ENCODE assay signal across 8 cellular contexts in genomic region chr1:200038987-200039848, GRCh38. TPM values are rescaled to one million over a fixed set of nuclear protein-coding genes. Genes with fewer than 3 reads are reported as not detected.
A peak's percentile ranks its signal among the peaks of the same experiment; 100 is the strongest.
DNase-seq lines count a peak whose midpoint lies in the region; ATAC-seq and TF ChIP-seq lines count a peak whose summit lies in the region.

No MANE protein-coding gene starts in this region.

- no TSS peak for BruUV-seq in Panc1 (replicated peaks; lab: Mats Ljungman, UMichigan)

- ATAC-seq in GM19351 (IDR thresholded peaks at IDR 0.05; ENCODE audit: unreplicated experiment) (peak; percentile 47), Panc1 (peak; percentile 67), HG02870 (IDR thresholded peaks at IDR 0.05; ENCODE audit: unreplicated experiment) (no peak)

- TF ChIP-seq CTCF in AG09309 (IDR thresholded peaks at IDR 0.05; ENCODE audit: control insufficient read depth, insufficient read depth, low read depth, low read length, missing control alignments) (no peak), Panc1 (IDR thresholded peaks at IDR 0.05) (no peak)

- H3K27me3 ChIP-seq in Panc1 (ENCODE audit: control insufficient read depth, insufficient read depth, low read length) (peaks cover 5% of the 10 kb centered on the region), mucosa of stomach (ENCODE audit: control insufficient read depth, insufficient read depth, low read length) (peaks cover 94% of the 10 kb centered on the region)
- H3K27me3 ChIP-seq in effector memory CD4-positive, alpha-beta T cell (replicated peaks; ENCODE audit: control insufficient read depth, insufficient read depth, low read length, poor library complexity, severe bottlenecking) = peaks cover 73% of the 10 kb centered on the region

- H3K9ac ChIP-seq in mucosa of stomach (ENCODE audit: low read length) = peak overlapping the region; percentile 47

- intact Hi-C loops in Panc1 (cut with micrococcal nuclease; ENCODE audit: unreplicated experiment) = no loop called here

- H3K36me3 ChIP-seq in Panc1 (ENCODE audit: control insufficient read depth, insufficient read depth, low read length) (no peaks in the 10 kb centered on the region; the same call in none of the 2 replicates), mucosa of stomach (ENCODE audit: control insufficient read depth, insufficient read depth, low read length) (no peaks in the 10 kb centered on the region)
- no peaks in the 10 kb centered on the region for H3K36me3 ChIP-seq in effector memory CD4-positive, alpha-beta T cell (ENCODE audit: control insufficient read depth, insufficient read depth, low read length)

- no peaks in the 10 kb centered on the region for H3K9me3 ChIP-seq in Panc1 (ENCODE audit: control insufficient read depth, insufficient read depth, low read depth, low read length)
- no peaks in the 10 kb centered on the region for H3K9me3 ChIP-seq in effector memory CD4-positive, alpha-beta T cell (ENCODE audit: control insufficient read depth, low read length)
- H3K9me3 ChIP-seq in mucosa of stomach (ENCODE audit: control insufficient read depth, low read length) = no peaks in the 10 kb centered on the region

- H3K4me1 ChIP-seq in Panc1 (ENCODE audit: control insufficient read depth, insufficient read depth, low read length) (0 out of 2 replicates have a peak, but pooled peaks cover 5% of the 10 kb centered on the region), mucosa of stomach (ENCODE audit: control insufficient read depth, insufficient read depth, low read length) (peaks cover 47% of the 10 kb centered on the region)
- peaks cover 29% of the 10 kb centered on the region for H3K4me1 ChIP-seq in effector memory CD4-positive, alpha-beta T cell (ENCODE audit: control insufficient read depth, insufficient read depth, low read length, poor library complexity, severe bottlenecking)

- DNase-seq in AG09309 (ENCODE audit: low read depth) (no peak), Panc1 (ENCODE audit: low read depth, low spot score) (no peak), substantia nigra (lab: John Stamatoyannopoulos, UW) (no peak)
- no peak for DNase-seq in effector memory CD4-positive, alpha-beta T cell
- DNase-seq in activated effector memory CD4-positive, alpha-beta T cell treated with Interleukin-2 at 50 U/mL for 16 hours = no peak

- POLR2A ChIA-PET in Panc1 (lab: Charles Lee) = interaction anchor here (0.5 kb wide), 1 partner anchor 21 kb away, joined by 3 read pairs; no protein-coding TSS in a partner anchor

- in situ Hi-C loops in Panc1 (cut with HindIII; ENCODE audit: low pct_unique_long_range_greater_than_20kb, low sequenced_read_pairs) = no loop called here

- CTCF ChIA-PET in Panc1 (lab: Charles Lee) = no interaction called here

- H3K27ac ChIP-seq in Panc1 (ENCODE audit: low read length) (peak overlapping the region; percentile 85), substantia nigra (ENCODE audit: low read depth, low read length, poor library complexity, severe bottlenecking) (no peak overlapping the region)
- no peak overlapping the region for H3K27ac ChIP-seq in effector memory CD4-positive, alpha-beta T cell (ENCODE audit: insufficient read depth, low read length, poor library complexity, severe bottlenecking)

- peak overlapping the region; percentile 64 for H3K4me3 ChIP-seq in AG09309 (ENCODE audit: control insufficient read depth, low read depth, low read length)
- H3K4me3 ChIP-seq in Panc1 (ENCODE audit: low read depth in 2 of 2, low read length in 2 of 2) = peak overlapping the region; percentile 59 to 75
- peak overlapping the region; percentile 42 for H3K4me3 ChIP-seq in effector memory CD4-positive, alpha-beta T cell (ENCODE audit: insufficient read depth, low read depth, low read length, poor library complexity, severe bottlenecking)
- peak overlapping the region; percentile 46 for H3K4me3 ChIP-seq in mucosa of stomach (ENCODE audit: low read length)

RNA-seq across cellular contexts. Expression of gene NR5A2, which starts 11.7 kb away (rescaled TPM):
- total RNA-seq in Panc1 (2021; ENCODE audit: unreplicated experiment) = 4.3 TPM
- polyA plus RNA-seq in Panc1 (2012; ENCODE audit: insufficient read length) = 3.4 TPM
